ENCODE assay signal across 8 cellular contexts in the genomic region with DNA sequence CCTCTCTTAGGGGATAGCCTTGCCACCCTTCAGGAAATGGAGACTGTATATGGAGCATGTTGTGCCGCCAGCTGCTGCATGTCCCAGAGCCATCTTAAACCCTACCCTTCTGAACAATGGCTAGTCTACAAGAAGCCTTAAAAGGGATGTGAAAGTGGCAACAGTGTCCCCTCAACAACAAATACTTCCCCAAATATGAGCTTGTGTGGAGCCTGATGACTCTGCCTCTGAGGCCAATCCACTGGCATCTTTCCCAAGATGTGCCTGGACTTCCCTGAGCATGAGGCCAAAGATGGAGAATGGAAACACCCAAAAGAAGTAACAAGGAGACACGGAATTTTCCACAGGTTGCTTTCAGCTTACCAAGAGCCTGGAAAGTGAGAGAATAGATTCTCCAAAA. TPM values are rescaled to one million over a fixed set of nuclear protein-coding genes. Genes with fewer than 3 reads are reported as not detected.
DNase-seq lines count a peak whose midpoint lies in the region; ATAC-seq and TF ChIP-seq lines count a peak whose summit lies in the region.

No MANE protein-coding gene starts in this region.

- WGBS in neuronal stem cell (ENCODE audit: extremely low coverage in 2 of 2, insufficient read length in 2 of 2, insufficient replicate concordance in 1 of 2), 2 donors = no CpG with 5 or more reads among the region's 2 CpGs

- H3K36me3 Mint-ChIP-seq in naive thymus-derived CD4-positive, alpha-beta T cell = no peaks in the 10 kb centered on the region
- no peaks in the 10 kb centered on the region for H3K36me3 Mint-ChIP-seq in T-helper 2 cell treated with Interferon-gamma antibody and Interleukin-4, amounts not matched to agents 5 μg/mL and 100 μg/mL, for 36 hours (ENCODE audit: low read depth)
- H3K36me3 Mint-ChIP-seq in nephron progenitor cell (ENCODE audit: low read depth) = no peaks in the 10 kb centered on the region

- no peak overlapping the region for H2BK15ac ChIP-seq in neuronal stem cell (ENCODE audit: low read length)

- no peak overlapping the region for H2AK5ac ChIP-seq in neuronal stem cell (ENCODE audit: low read depth, low read length)

- H3K18ac ChIP-seq in neuronal stem cell (ENCODE audit: low read length) = no peak overlapping the region

- H4K91ac ChIP-seq in neuronal stem cell (ENCODE audit: low read depth, low read length, poor library complexity) = no peak overlapping the region

- no peak overlapping the region for H4K8ac ChIP-seq in neuronal stem cell (ENCODE audit: low read depth, low read length)

- no peak for TF ChIP-seq CTCF in GM12865 (IDR thresholded peaks at IDR 0.05; ENCODE audit: insufficient read depth, low read depth, low read length, missing control alignments)
- no peak for TF ChIP-seq CTCF in SU-DHL-6 (IDR thresholded peaks at IDR 0.05; ENCODE audit: insufficient read depth, low read length, poor library complexity, severe bottlenecking)
- TF ChIP-seq CTCF in nephron progenitor cell (IDR thresholded peaks at IDR 0.05) = no peak
- no peak for TF ChIP-seq CTCF in MM.1S (IDR thresholded peaks at IDR 0.05; ENCODE audit: low read length)

- H3K9me2 ChIP-seq in SU-DHL-6 (replicated peaks; ENCODE audit: insufficient read depth, low read length) = no peaks in the 10 kb centered on the region
- no peaks in the 10 kb centered on the region for H3K9me2 ChIP-seq in MM.1S (replicated peaks; ENCODE audit: insufficient read depth, low read length)

- no peak overlapping the region for H2BK120ac ChIP-seq in neuronal stem cell (ENCODE audit: low read depth, low read length)

- peaks cover 0 to 12% (median 9%) of the 10 kb centered on the region in 7 donors for H3K4me1 Mint-ChIP-seq in naive thymus-derived CD4-positive, alpha-beta T cell
- peaks cover 3% of the 10 kb centered on the region for H3K4me1 Mint-ChIP-seq in T-helper 2 cell treated with Interferon-gamma antibody and Interleukin-4, amounts not matched to agents 5 μg/mL and 100 μg/mL, for 36 hours (ENCODE audit: low read depth)
- H3K4me1 Mint-ChIP-seq in nephron progenitor cell = peaks cover 5% of the 10 kb centered on the region

- H3K4me1 ChIP-seq in naive thymus-derived CD4-positive, alpha-beta T cell (ENCODE audit: control insufficient read depth in 2 of 2, insufficient read depth in 2 of 2, low read length in 2 of 2) = no peaks in the 10 kb centered on the region
- H3K4me1 ChIP-seq in neuronal stem cell (ENCODE audit: control insufficient read depth in 2 of 2, insufficient read depth in 1 of 2, low read depth in 1 of 2, low read length in 2 of 2) = no peaks in the 10 kb centered on the region
- peaks cover 3% of the 10 kb centered on the region for H3K4me1 ChIP-seq in MM.1S (ENCODE audit: low read length)

- CTCF ChIA-PET in naive thymus-derived CD4-positive, alpha-beta T cell (lab: Charles Lee) = interaction anchor here (0.6 kb wide), 1 partner anchor 475 kb away, joined by 3 read pairs; no protein-coding TSS in a partner anchor

- H3K9ac ChIP-seq in SU-DHL-6 (ENCODE audit: low read length) (peak overlapping the region; percentile 56), neuronal stem cell (ENCODE audit: low read depth, low read length, poor library complexity) (no peak overlapping the region), MM.1S (ENCODE audit: low read length) (no peak overlapping the region)

- no peak overlapping the region for H2BK12ac ChIP-seq in neuronal stem cell (ENCODE audit: low read length)

- no peak overlapping the region for H2BK5ac ChIP-seq in neuronal stem cell (ENCODE audit: low read length)

- DNase-seq in GM12865 (ENCODE audit: low read depth) (peak; percentile 77), neuronal stem cell (ENCODE audit: low spot score) (no peak), nephron progenitor cell (no peak), MM.1S (no peak)
- DNase-seq in naive thymus-derived CD4-positive, alpha-beta T cell = no peak
- DNase-seq in T-helper 2 cell treated with Interferon-gamma antibody and Interleukin-4, amounts not matched to agents 5 μg/mL and 100 μg/mL, for 36 hours (ENCODE audit: low spot score) = no peak

- H3K4me2 ChIP-seq in SU-DHL-6 (ENCODE audit: low read depth, low read length, poor library complexity, severe bottlenecking) (peak overlapping the region; percentile 81), neuronal stem cell (ENCODE audit: insufficient read depth, low read length, poor library complexity, severe bottlenecking) (no peak overlapping the region), MM.1S (ENCODE audit: low read depth, low read length) (no peak overlapping the region)

- no peak overlapping the region for H3K4me3 Mint-ChIP-seq in naive thymus-derived CD4-positive, alpha-beta T cell
- H3K4me3 Mint-ChIP-seq in T-helper 2 cell treated with Interferon-gamma antibody and Interleukin-4, amounts not matched to agents 5 μg/mL and 100 μg/mL, for 36 hours = no peak overlapping the region
- no peak overlapping the region for H3K4me3 Mint-ChIP-seq in nephron progenitor cell

- POLR2A ChIA-PET in naive thymus-derived CD4-positive, alpha-beta T cell (lab: Charles Lee) = no interaction called here

- H3K9me3 Mint-ChIP-seq in naive thymus-derived CD4-positive, alpha-beta T cell = no peaks in the 10 kb centered on the region
- no peaks in the 10 kb centered on the region for H3K9me3 Mint-ChIP-seq in T-helper 2 cell treated with Interferon-gamma antibody and Interleukin-4, amounts not matched to agents 5 μg/mL and 100 μg/mL, for 36 hours
- H3K9me3 Mint-ChIP-seq in nephron progenitor cell = no peaks in the 10 kb centered on the region

- no peak overlapping the region for H3K23ac ChIP-seq in neuronal stem cell (ENCODE audit: low read depth, low read length, poor library complexity)

- H2AFZ ChIP-seq in SU-DHL-6 (ENCODE audit: low read depth, low read length, severe bottlenecking) = no peak overlapping the region
- H2AFZ ChIP-seq in neuronal stem cell (ENCODE audit: low read length) = no peak overlapping the region
- no peak overlapping the region for H2AFZ ChIP-seq in MM.1S (ENCODE audit: low read length)

- no peak overlapping the region for H3K27ac Mint-ChIP-seq in naive thymus-derived CD4-positive, alpha-beta T cell
- no peak overlapping the region for H3K27ac Mint-ChIP-seq in T-helper 2 cell treated with Interferon-gamma antibody and Interleukin-4, amounts not matched to agents 5 μg/mL and 100 μg/mL, for 36 hours
- no peak overlapping the region for H3K27ac Mint-ChIP-seq in nephron progenitor cell

- peak; percentile 56 for ATAC-seq in HG02759 (IDR thresholded peaks at IDR 0.05; ENCODE audit: unreplicated experiment)
- ATAC-seq in naive thymus-derived CD4-positive, alpha-beta T cell = peak; percentile 78

- no peaks in the 10 kb centered on the region for H3K79me1 ChIP-seq in neuronal stem cell (ENCODE audit: low read depth, low read length)

- H3K36me3 ChIP-seq in SU-DHL-6 (ENCODE audit: low read length) (no peaks in the 10 kb centered on the region), neuronal stem cell (replicated peaks in 1 of 2; ENCODE audit: control insufficient read depth in 2 of 2, insufficient read depth in 2 of 2, low read length in 2 of 2) (no peaks in the 10 kb centered on the region), MM.1S (replicated peaks; ENCODE audit: insufficient read depth, low read length) (no peaks in the 10 kb centered on the region)
- H3K36me3 ChIP-seq in naive thymus-derived CD4-positive, alpha-beta T cell (ENCODE audit: control insufficient read depth in 2 of 3, insufficient read depth in 3 of 3, low read length in 3 of 3) = no peaks in the 10 kb centered on the region

- no peaks in the 10 kb centered on the region for H3K27me3 ChIP-seq in SU-DHL-6 (ENCODE audit: low read length)
- H3K27me3 ChIP-seq in naive thymus-derived CD4-positive, alpha-beta T cell (ENCODE audit: control insufficient read depth in 2 of 2, insufficient read depth in 2 of 2, low read length in 2 of 2) = no peaks in the 10 kb centered on the region
- peaks cover 0 to 5% (median 0%) of the 10 kb centered on the region in 3 experiments for H3K27me3 ChIP-seq in neuronal stem cell (ENCODE audit: control insufficient read depth in 3 of 3, insufficient read depth in 3 of 3, low read depth in 1 of 3, low read length in 3 of 3)
- H3K27me3 ChIP-seq in MM.1S (replicated peaks; ENCODE audit: insufficient read depth, low read length) = no peaks in the 10 kb centered on the region

- H3K79me2 ChIP-seq in SU-DHL-6 (ENCODE audit: insufficient read depth, low read length) (no peaks in the 10 kb centered on the region; the same call in 1 of the 2 replicates), MM.1S (ENCODE audit: low read length) (no peaks in the 10 kb centered on the region)

- H4K20me1 ChIP-seq in SU-DHL-6 (ENCODE audit: low read depth, low read length) = no peaks in the 10 kb centered on the region
- H4K20me1 ChIP-seq in MM.1S (ENCODE audit: insufficient read depth, low read length) = no peaks in the 10 kb centered on the region

- H3K4ac ChIP-seq in neuronal stem cell (ENCODE audit: low read length) = no peak overlapping the region

- H3K27ac ChIP-seq in SU-DHL-6 (ENCODE audit: low read depth, low read length) (peak overlapping the region; percentile 90), neuronal stem cell (replicated peaks; ENCODE audit: low read length) (no peak overlapping the region), MM.1S (ENCODE audit: low read length) (no peak overlapping the region)
- no peak overlapping the region for H3K27ac ChIP-seq in naive thymus-derived CD4-positive, alpha-beta T cell (ENCODE audit: low read depth, low read length)

- H3F3A ChIP-seq in SU-DHL-6 (ENCODE audit: insufficient read depth) (peaks cover 23% of the 10 kb centered on the region), MM.1S (ENCODE audit: insufficient read depth, low read length) (no peaks in the 10 kb centered on the region)

- H3K9me3 ChIP-seq in SU-DHL-6 (ENCODE audit: insufficient read depth, low read length) = no peaks in the 10 kb centered on the region
- no peaks in the 10 kb centered on the region for H3K9me3 ChIP-seq in naive thymus-derived CD4-positive, alpha-beta T cell (ENCODE audit: control insufficient read depth in 2 of 3, low read length in 3 of 3)
- H3K9me3 ChIP-seq in neuronal stem cell (replicated peaks in 1 of 2; ENCODE audit: control insufficient read depth in 2 of 2, insufficient read depth in 1 of 2, low read depth in 1 of 2, low read length in 2 of 2) = no peaks in the 10 kb centered on the region
- H3K9me3 ChIP-seq in MM.1S (replicated peaks; ENCODE audit: insufficient read depth, low read length) = no peaks in the 10 kb centered on the region

- no peak overlapping the region for H3K14ac ChIP-seq in neuronal stem cell (ENCODE audit: low read length)

- intact Hi-C loops in naive thymus-derived CD4-positive, alpha-beta T cell (cut with micrococcal nuclease) = no loop called here

- H3K4me3 ChIP-seq in GM12865 (ENCODE audit: low read depth, low read length) (peak overlapping the region; percentile 25; the same call in 1 of the 2 replicates), SU-DHL-6 (ENCODE audit: insufficient read depth, low read length, poor library complexity, severe bottlenecking) (peak overlapping the region; percentile 30), neuronal stem cell (ENCODE audit: low read length in 2 of 2) (no peak overlapping the region), MM.1S (ENCODE audit: low read length) (no peak overlapping the region)
- no peak overlapping the region for H3K4me3 ChIP-seq in naive thymus-derived CD4-positive, alpha-beta T cell (ENCODE audit: low read length)

- peaks cover 12 to 47% (median 20%) of the 10 kb centered on the region in 5 donors for H3K27me3 Mint-ChIP-seq in naive thymus-derived CD4-positive, alpha-beta T cell
- H3K27me3 Mint-ChIP-seq in T-helper 2 cell treated with Interferon-gamma antibody and Interleukin-4, amounts not matched to agents 5 μg/mL and 100 μg/mL, for 36 hours (ENCODE audit: low read depth) = peaks cover 13% of the 10 kb centered on the region
- H3K27me3 Mint-ChIP-seq in nephron progenitor cell (ENCODE audit: low read depth, poor library complexity) = peaks cover 8% of the 10 kb centered on the region

RNA-seq across cellular contexts. Expression of a gene that starts 0.6 kb away (rescaled TPM):
- total RNA-seq in naive thymus-derived CD4-positive, alpha-beta T cell = 10 to 100 TPM in 1 of 5 experiments, 1 to 10 TPM in 3, not detected in 1; 3.2 to 83.4 (median 3.8) TPM
- polyA plus RNA-seq in naive thymus-derived CD4-positive, alpha-beta T cell = under 1 TPM in 1 of 2 donors, not detected in 1; 0.22 TPM
- not detected for polyA plus RNA-seq in neuronal stem cell (2013, experiment 1 of 2)
- not detected for polyA plus RNA-seq in neuronal stem cell (2013, experiment 2 of 2)

RNA-seq across cellular contexts. Expression of a gene that starts 18.5 kb away (rescaled TPM):
- 1 to 10 TPM in 1 of 5 experiments, under 1 TPM in 2, not detected in 2; 0.13 to 5.6 (median 0.37) TPM for total RNA-seq in naive thymus-derived CD4-positive, alpha-beta T cell
- not detected for polyA plus RNA-seq in naive thymus-derived CD4-positive, alpha-beta T cell
- not detected for polyA plus RNA-seq in neuronal stem cell (2013, experiment 1 of 2)
- polyA plus RNA-seq in neuronal stem cell (2013, experiment 2 of 2) = not detected

RNA-seq across cellular contexts. Expression of a gene that starts 50.7 kb away (rescaled TPM):
- total RNA-seq in naive thymus-derived CD4-positive, alpha-beta T cell = not detected
- not detected for polyA plus RNA-seq in naive thymus-derived CD4-positive, alpha-beta T cell
- not detected for polyA plus RNA-seq in neuronal stem cell (2013, experiment 1 of 2)
- not detected for polyA plus RNA-seq in neuronal stem cell (2013, experiment 2 of 2)

RNA-seq across cellular contexts. Expression of a gene that starts 51.6 kb away (rescaled TPM):
- total RNA-seq in naive thymus-derived CD4-positive, alpha-beta T cell = not detected
- polyA plus RNA-seq in naive thymus-derived CD4-positive, alpha-beta T cell = not detected
- not detected for polyA plus RNA-seq in neuronal stem cell (2013, experiment 1 of 2)
- not detected for polyA plus RNA-seq in neuronal stem cell (2013, experiment 2 of 2)

Comparison
In these comparisons a context has a peak if more than half of its experiments do, and no peak if none do; other contexts are left out.
1. H3K4me3 ChIP-seq: peak in GM12865 (single experiment) and SU-DHL-6 (single experiment); none in naive thymus-derived CD4-positive, alpha-beta T cell (single experiment), neuronal stem cell (0 of 2) and MM.1S (single experiment).